In genomic region chr6:44202972-44203750, GRCh38 we compare ENCODE assay signal across 24 cellular contexts. TPM values are rescaled to one million over a fixed set of nuclear protein-coding genes. Genes with fewer than 3 reads are reported as not detected.
DNase-seq lines count a peak whose midpoint lies in the region; ATAC-seq, FAIRE-seq and TF ChIP-seq lines count a peak whose summit lies in the region.
"Had no signal": no experiment of that assay in that cellular context is flagged by ENCODE, and none has a peak within 500 bp of the region (broad histone marks: within the 10 kb centered on the region; RNA-seq: fewer than 3 reads in every experiment).

No MANE protein-coding gene starts in this region.

- no peak overlapping the region for H3K4me3 Mint-ChIP-seq in osteocyte (ENCODE audit: unreplicated experiment)
- H3K4me3 Mint-ChIP-seq in natural killer cell treated with Interleukin-12 subunit alpha and Interleukin-12 subunit beta and Interleukin-15 and Interleukin-18, amount 100 ng/mL, for 72 hours, result no peak overlapping the region
- H3K4me3 Mint-ChIP-seq: CD14-positive monocyte; dendritic cell treated with granulocyte-macrophage colony-stimulating factor and Interleukin-4, amounts not matched to agents 40 ng/mL and 50 ng/mL, for 4 days; naive thymus-derived CD8-positive, alpha-beta T cell; stimulated activated effector memory CD8-positive, alpha-beta T cell treated with anti-CD3 and anti-CD28 coated beads, Interleukin-12 subunit alpha, Interleukin-12 subunit beta, amount 100 ng/mL, for 72 hours; T-helper 1 cell treated with Interleukin-12 subunit alpha and Interleukin-12 subunit beta and Interleukin-4 antibody, amounts not matched to agents 30 μg/mL and 1 μg/mL, for 36 hours had no signal

- WGBS in HepG2 (ENCODE audit: low lambda C conversion rate), result 8% methylated on average over 7 of the region's 11 CpGs
- WGBS in right lobe of liver (ENCODE audit: insufficient coverage, low coverage, low lambda C conversion rate, missing lambda C conversion rate), result 75% methylated on average over 5 of the region's 11 CpGs

- BruUV-seq in HepG2 (replicated peaks; lab: Mats Ljungman, UMichigan), result no TSS peak

- peaks cover 2% of the 10 kb centered on the region for H3K36me3 Mint-ChIP-seq in osteocyte (ENCODE audit: unreplicated experiment)
- no peaks in the 10 kb centered on the region for H3K36me3 Mint-ChIP-seq in natural killer cell treated with Interleukin-12 subunit alpha and Interleukin-12 subunit beta and Interleukin-15 and Interleukin-18, amount 100 ng/mL, for 72 hours
- H3K36me3 Mint-ChIP-seq: CD14-positive monocyte; naive thymus-derived CD8-positive, alpha-beta T cell had no signal

- H3K4me1 ChIP-seq in HepG2 (ENCODE audit: insufficient read depth, low read length) (peaks cover 69% of the 10 kb centered on the region), right lobe of liver (peaks cover 0 to 5% (median 2%) of the 10 kb centered on the region in 4 donors), left ventricle myocardium inferior (peaks cover 33% of the 10 kb centered on the region), vagina (peaks cover 27% of the 10 kb centered on the region)
- H3K4me1 ChIP-seq: lower lobe of right lung had no signal

- CTCF ChIA-PET in HepG2 (lab: Yijun Ruan, JAX; ENCODE audit: low intra/inter-chr PET ratio, low total read pairs), result no interaction called here

- H3K36me3 ChIP-seq in HepG2 (replicated peaks in 1 of 2; ENCODE audit: control insufficient read depth in 1 of 2, insufficient read depth in 2 of 2, low read length in 2 of 2), result no peaks in the 10 kb centered on the region
- no peaks in the 10 kb centered on the region for H3K36me3 ChIP-seq in right lobe of liver
- H3K36me3 ChIP-seq in left ventricle myocardium inferior, result no peaks in the 10 kb centered on the region
- no peaks in the 10 kb centered on the region for H3K36me3 ChIP-seq in vagina
- H3K36me3 ChIP-seq: esophagus muscularis mucosa, lower lobe of right lung had no signal

- no peak for TF ChIP-seq RAD21 in HepG2 (CRISPR knock-in tag; IDR thresholded peaks at IDR 0.05)

- H3K9me3 Mint-ChIP-seq in osteocyte (ENCODE audit: unreplicated experiment), result no peaks in the 10 kb centered on the region
- H3K9me3 Mint-ChIP-seq in natural killer cell treated with Interleukin-12 subunit alpha and Interleukin-12 subunit beta and Interleukin-15 and Interleukin-18, amount 100 ng/mL, for 72 hours, result no peaks in the 10 kb centered on the region
- H3K9me3 Mint-ChIP-seq: CD14-positive monocyte; dendritic cell treated with granulocyte-macrophage colony-stimulating factor and Interleukin-4, amounts not matched to agents 40 ng/mL and 50 ng/mL, for 4 days; naive thymus-derived CD8-positive, alpha-beta T cell; stimulated activated effector memory CD8-positive, alpha-beta T cell treated with anti-CD3 and anti-CD28 coated beads, Interleukin-12 subunit alpha, Interleukin-12 subunit beta, amount 100 ng/mL, for 72 hours; T-helper 1 cell treated with Interleukin-12 subunit alpha and Interleukin-12 subunit beta and Interleukin-4 antibody, amounts not matched to agents 30 μg/mL and 1 μg/mL, for 36 hours had no signal

- H3K27ac Mint-ChIP-seq in osteocyte (ENCODE audit: unreplicated experiment), result peak overlapping the region; percentile 44
- no peak overlapping the region for H3K27ac Mint-ChIP-seq in natural killer cell treated with Interleukin-12 subunit alpha and Interleukin-12 subunit beta and Interleukin-15 and Interleukin-18, amount 100 ng/mL, for 72 hours
- H3K27ac Mint-ChIP-seq: CD14-positive monocyte; dendritic cell treated with granulocyte-macrophage colony-stimulating factor and Interleukin-4, amounts not matched to agents 40 ng/mL and 50 ng/mL, for 4 days; stimulated activated effector memory CD8-positive, alpha-beta T cell treated with anti-CD3 and anti-CD28 coated beads, Interleukin-12 subunit alpha, Interleukin-12 subunit beta, amount 100 ng/mL, for 72 hours; T-helper 1 cell treated with Interleukin-12 subunit alpha and Interleukin-12 subunit beta and Interleukin-4 antibody, amounts not matched to agents 30 μg/mL and 1 μg/mL, for 36 hours had no signal

- TF ChIP-seq EP300 in HepG2 (IDR thresholded peaks at IDR 0.05; ENCODE audit: low read depth in 2 of 2, low read length in 2 of 2) (no peak), HepG2 (CRISPR knock-in tag; IDR thresholded peaks at IDR 0.05; ENCODE audit: borderline replicate concordance) (no peak)

- no peaks in the 10 kb centered on the region for H3K27me3 Mint-ChIP-seq in osteocyte (ENCODE audit: unreplicated experiment)
- peaks cover 6 to 7% of the 10 kb centered on the region in 2 donors for H3K27me3 Mint-ChIP-seq in natural killer cell treated with Interleukin-12 subunit alpha and Interleukin-12 subunit beta and Interleukin-15 and Interleukin-18, amount 100 ng/mL, for 72 hours
- H3K27me3 Mint-ChIP-seq: dendritic cell treated with granulocyte-macrophage colony-stimulating factor and Interleukin-4, amounts not matched to agents 40 ng/mL and 50 ng/mL, for 4 days had no signal

- DNase-seq in HepG2 (ENCODE audit: low spot score) (no peak), right lobe of liver (no peak), left ventricle myocardium inferior (no peak), osteocyte (ENCODE audit: extremely low spot score, unreplicated experiment) (no peak), vagina (ENCODE audit: extremely low spot score in 2 of 2) (no peak), NCI-H187 treated with DMSO at 0.1 percent for 48 hours (lab: John Stamatoyannopoulos, UW) (no peak), dedifferentiated amniotic fluid mesenchymal stem cell (ENCODE audit: extremely low spot score) (no peak)
- DNase-seq in natural killer cell treated with Interleukin-12 subunit alpha and Interleukin-12 subunit beta and Interleukin-15 and Interleukin-18, amount 100 ng/mL, for 72 hours (ENCODE audit: low spot score), result no peak
- DNase-seq: activated CD4-positive, CD25-positive, alpha-beta regulatory T cell; activated gamma-delta T cell treated with Interleukin-2 at 50 U/mL for 16 hours; GM23248; lower lobe of right lung; naive thymus-derived CD8-positive, alpha-beta T cell; NCI-H2107 had no signal

- H3K27me3 ChIP-seq in HepG2 (ENCODE audit: control insufficient read depth in 1 of 2, insufficient read depth in 2 of 2, low read length in 2 of 2) (no peaks in the 10 kb centered on the region; a peak in 2 of 5 replicates), right lobe of liver (no peaks in the 10 kb centered on the region), left ventricle myocardium inferior (ENCODE audit: low read depth) (no peaks in the 10 kb centered on the region), vagina (no peaks in the 10 kb centered on the region)
- H3K27me3 ChIP-seq: esophagus muscularis mucosa had no signal

- H3K27ac ChIP-seq in HepG2 (ENCODE audit: extremely low read length, insufficient read depth, low read length), result no peak overlapping the region
- H3K27ac ChIP-seq in right lobe of liver, result no peak overlapping the region
- peak overlapping the region; percentile 77 for H3K27ac ChIP-seq in left ventricle myocardium inferior (replicated peaks)
- H3K27ac ChIP-seq in vagina, result peak overlapping the region; percentile 77
- H3K27ac ChIP-seq: A549, GM23248, lower lobe of right lung had no signal

- peaks cover 15% of the 10 kb centered on the region for H3K4me1 Mint-ChIP-seq in osteocyte (ENCODE audit: unreplicated experiment)
- H3K4me1 Mint-ChIP-seq in natural killer cell treated with Interleukin-12 subunit alpha and Interleukin-12 subunit beta and Interleukin-15 and Interleukin-18, amount 100 ng/mL, for 72 hours (ENCODE audit: low read depth in 2 of 2), result no peaks in the 10 kb centered on the region
- H3K4me1 Mint-ChIP-seq: CD14-positive monocyte; naive thymus-derived CD8-positive, alpha-beta T cell; stimulated activated effector memory CD8-positive, alpha-beta T cell treated with anti-CD3 and anti-CD28 coated beads, Interleukin-12 subunit alpha, Interleukin-12 subunit beta, amount 100 ng/mL, for 72 hours had no signal

- TF ChIP-seq POLR2A in HepG2 (IDR thresholded peaks at IDR 0.05; ENCODE audit: insufficient read depth in 1 of 2, low read depth in 2 of 2, low read length in 2 of 2) (no peak), right lobe of liver (IDR thresholded peaks at IDR 0.05) (no peak), vagina (IDR thresholded peaks at IDR 0.05) (no peak)

- POLR2A ChIA-PET in HepG2 (lab: Yijun Ruan, JAX), result interaction anchor here (1.3 to 2.3 kb wide), 3 partner anchors 8 to 44 kb away, joined by 3 to 15 read pairs (median 5); partner anchors contain the start of gene HSP90AB1

- ATAC-seq in HepG2 (peak; percentile 66), right lobe of liver (no peak)
- no peak for ATAC-seq in natural killer cell treated with Interleukin-12 subunit alpha and Interleukin-12 subunit beta and Interleukin-15 and Interleukin-18, amount 100 ng/mL, for 72 hours
- ATAC-seq: A549; lower lobe of right lung; naive thymus-derived CD8-positive, alpha-beta T cell; stimulated activated effector memory CD8-positive, alpha-beta T cell treated with anti-CD3 and anti-CD28 coated beads, Interleukin-12 subunit alpha, Interleukin-12 subunit beta, amount 100 ng/mL, for 72 hours had no signal

- peak overlapping the region; percentile 74 for H2AFZ ChIP-seq in HepG2 (ENCODE audit: low read length)
- H2AFZ ChIP-seq: GM23248 had no signal

- FAIRE-seq in HepG2 (lab: Jason Lieb, UNC), result peak; percentile 49
- FAIRE-seq: A549, astrocyte, RCC 7860 had no signal

- no peaks in the 10 kb centered on the region for H3K79me2 ChIP-seq in HepG2 (ENCODE audit: insufficient read depth, low read length)

- peak overlapping the region; percentile 80 for H3K4me2 ChIP-seq in HepG2 (ENCODE audit: low read depth, low read length)

- in situ Hi-C loops in HepG2 (cut with HindIII; ENCODE audit: extremely low pct_ligation_motif_present, low pct_unique_long_range_greater_than_20kb), result no loop called here

- intact Hi-C loops in HepG2 (cut with micrococcal nuclease; ENCODE audit: unreplicated experiment) (no loop called here), right lobe of liver (cut with DNase I) (no loop called here), left ventricle myocardium inferior (cut with micrococcal nuclease) (no loop called here), vagina (cut with DNase I) (no loop called here)

- H3K9me3 ChIP-seq in HepG2 (ENCODE audit: low read length) (no peaks in the 10 kb centered on the region), right lobe of liver (no peaks in the 10 kb centered on the region), left ventricle myocardium inferior (replicated peaks) (no peaks in the 10 kb centered on the region), vagina (no peaks in the 10 kb centered on the region)
- H3K9me3 ChIP-seq: A549, esophagus muscularis mucosa, lower lobe of right lung had no signal

- H4K20me1 ChIP-seq in HepG2 (ENCODE audit: insufficient read depth, low read length), result no peaks in the 10 kb centered on the region

- no peak for TF ChIP-seq CTCF in HepG2 (CRISPR knock-in tag; IDR thresholded peaks at IDR 0.05)
- no peak for TF ChIP-seq CTCF in right lobe of liver (IDR thresholded peaks at IDR 0.05)
- TF ChIP-seq CTCF in left ventricle myocardium inferior (IDR thresholded peaks at IDR 0.05; ENCODE audit: borderline replicate concordance), result no peak
- no peak for TF ChIP-seq CTCF in osteocyte (IDR thresholded peaks at IDR 0.05)
- no peak for TF ChIP-seq CTCF in vagina (IDR thresholded peaks at IDR 0.05)

- H3K4me3 ChIP-seq in HepG2 (replicated peaks in 1 of 3; ENCODE audit: insufficient read depth in 1 of 3, low read depth in 2 of 3, low read length in 3 of 3), result peak overlapping the region in 2 of 3 experiments; percentile 25 to 35; a peak in 2 of 6 replicates
- no peak overlapping the region for H3K4me3 ChIP-seq in right lobe of liver
- H3K4me3 ChIP-seq in left ventricle myocardium inferior, result no peak overlapping the region
- H3K4me3 ChIP-seq in vagina, result no peak overlapping the region
- H3K4me3 ChIP-seq: A549, esophagus muscularis mucosa, GM23248, lower lobe of right lung had no signal

- H3K9ac ChIP-seq in HepG2 (ENCODE audit: insufficient read depth, low read depth, low read length), result peak overlapping the region; percentile 20; the same call in 1 of the 2 replicates
- H3K9ac ChIP-seq: GM23248 had no signal

RNA-seq across cellular contexts. Expression of gene MYMX, which starts 13.6 kb away (rescaled TPM):
- total RNA-seq in HepG2 (2016; rRNA removed; fragmentation: Illumina TruSeq; extraction: Trizol) (not detected in 2 replicates), right lobe of liver (not detected), left ventricle myocardium inferior (0.36 TPM), osteocyte (not detected in 2 replicates), vagina (not detected)
- total RNA-seq in HepG2 (2016; cell fraction: cytosol; rRNA removed; fragmentation: Illumina TruSeq; extraction: Trizol; ENCODE audit: low read depth), result not detected in 2 replicates
- not detected in 2 replicates for total RNA-seq in HepG2 (2016; cell fraction: insoluble cytoplasmic fraction; rRNA removed; fragmentation: Illumina TruSeq; extraction: Trizol)
- not detected in 2 replicates for total RNA-seq in HepG2 (2016; cell fraction: membrane; rRNA removed; fragmentation: Illumina TruSeq; extraction: Trizol)
- not detected in 2 replicates for total RNA-seq in HepG2 (2016; cell fraction: nucleus; rRNA removed; fragmentation: Illumina TruSeq; extraction: Trizol)
- 0.14 TPM in 1 of 2 replicates, not detected in the other for polyA plus RNA-seq in HepG2 (2011; rRNA removed)
- 0.09 TPM in 1 of 2 replicates, not detected in the other for polyA plus RNA-seq in HepG2 (2011; cell fraction: cytosol; rRNA removed)
- 0.24 TPM in 1 of 2 replicates, not detected in the other for polyA plus RNA-seq in HepG2 (2011; cell fraction: nucleus; rRNA removed)
- polyA plus RNA-seq in HepG2 (2012), result not detected in 2 replicates
- not detected in 2 replicates for polyA plus RNA-seq in HepG2 (2016; cell fraction: cytosol; fragmentation: Illumina TruSeq; extraction: Trizol; ENCODE audit: low read depth)
- polyA plus RNA-seq in HepG2 (2016; cell fraction: insoluble cytoplasmic fraction; fragmentation: Illumina TruSeq; extraction: Trizol; ENCODE audit: low read depth), result not detected in 2 replicates
- not detected in 2 replicates for polyA plus RNA-seq in HepG2 (2016; cell fraction: membrane; fragmentation: Illumina TruSeq; extraction: Trizol; ENCODE audit: low read depth)
- not detected in 2 replicates for polyA plus RNA-seq in HepG2 (2016; cell fraction: nucleus; fragmentation: Illumina TruSeq; extraction: Trizol; ENCODE audit: insufficient read depth, low read depth)
- polyA minus RNA-seq in HepG2 (2011; rRNA and poly(A)+ RNA removed; ENCODE audit: low replicate concordance), result not detected in 2 replicates
- not detected in 2 replicates for polyA minus RNA-seq in HepG2 (2011; cell fraction: cytosol; rRNA and poly(A)+ RNA removed)
- polyA minus RNA-seq in HepG2 (2011; cell fraction: nucleus; rRNA and poly(A)+ RNA removed), result not detected in 2 replicates
- total RNA-seq in natural killer cell treated with Interleukin-12 subunit alpha and Interleukin-12 subunit beta and Interleukin-15 and Interleukin-18, amount 100 ng/mL, for 72 hours, result not detected
- total RNA-seq: astrocyte; Daoy; esophagus muscularis mucosa; GM23248; lower lobe of right lung; naive thymus-derived CD8-positive, alpha-beta T cell; ureter had no signal
- polyA plus RNA-seq: A549; CD14-positive monocyte; GM23248; naive thymus-derived CD8-positive, alpha-beta T cell had no signal

RNA-seq across cellular contexts. Expression of gene SLC29A1, which starts 20.2 kb away (rescaled TPM):
- 23.1 and 43.2 TPM in 2 replicates for total RNA-seq in HepG2 (2016; rRNA removed; fragmentation: Illumina TruSeq; extraction: Trizol)
- total RNA-seq in HepG2 (2016; cell fraction: cytosol; rRNA removed; fragmentation: Illumina TruSeq; extraction: Trizol; ENCODE audit: low read depth), result 19.7 and 24.6 TPM in 2 replicates
- total RNA-seq in HepG2 (2016; cell fraction: insoluble cytoplasmic fraction; rRNA removed; fragmentation: Illumina TruSeq; extraction: Trizol), result 22.9 and 41.9 TPM in 2 replicates
- total RNA-seq in HepG2 (2016; cell fraction: membrane; rRNA removed; fragmentation: Illumina TruSeq; extraction: Trizol), result 37.5 and 40.9 TPM in 2 replicates
- 42.6 and 53.1 TPM in 2 replicates for total RNA-seq in HepG2 (2016; cell fraction: nucleus; rRNA removed; fragmentation: Illumina TruSeq; extraction: Trizol)
- polyA plus RNA-seq in HepG2 (2011; rRNA removed), result 95.5 and 106 TPM in 2 replicates
- 92.8 and 113 TPM in 2 replicates for polyA plus RNA-seq in HepG2 (2011; cell fraction: cytosol; rRNA removed)
- polyA plus RNA-seq in HepG2 (2011; cell fraction: nucleus; rRNA removed), result 132 and 138 TPM in 2 replicates
- 38.8 and 43.9 TPM in 2 replicates for polyA plus RNA-seq in HepG2 (2012)
- 32.1 and 36.6 TPM in 2 replicates for polyA plus RNA-seq in HepG2 (2016; cell fraction: cytosol; fragmentation: Illumina TruSeq; extraction: Trizol; ENCODE audit: low read depth)
- 35.2 and 35.6 TPM in 2 replicates for polyA plus RNA-seq in HepG2 (2016; cell fraction: insoluble cytoplasmic fraction; fragmentation: Illumina TruSeq; extraction: Trizol; ENCODE audit: low read depth)
- polyA plus RNA-seq in HepG2 (2016; cell fraction: membrane; fragmentation: Illumina TruSeq; extraction: Trizol; ENCODE audit: low read depth), result 48.6 and 49.6 TPM in 2 replicates
- 82.7 and 90.9 TPM in 2 replicates for polyA plus RNA-seq in HepG2 (2016; cell fraction: nucleus; fragmentation: Illumina TruSeq; extraction: Trizol; ENCODE audit: insufficient read depth, low read depth)
- polyA minus RNA-seq in HepG2 (2011; rRNA and poly(A)+ RNA removed; ENCODE audit: low replicate concordance), result 236 and 248 TPM in 2 replicates
- polyA minus RNA-seq in HepG2 (2011; cell fraction: cytosol; rRNA and poly(A)+ RNA removed), result 35.4 and 40.0 TPM in 2 replicates
- 37.0 and 39.3 TPM in 2 replicates for polyA minus RNA-seq in HepG2 (2011; cell fraction: nucleus; rRNA and poly(A)+ RNA removed)
- 10 to 100 TPM; 27.4 to 51.3 (median 31.4) TPM for total RNA-seq in right lobe of liver
- 154 TPM for total RNA-seq in left ventricle myocardium inferior
- total RNA-seq in osteocyte, result 130 and 135 TPM in 2 replicates
- total RNA-seq in vagina, result 51.1 TPM
- 10 to 100 TPM; 25.1 to 95.6 TPM for total RNA-seq in natural killer cell treated with Interleukin-12 subunit alpha and Interleukin-12 subunit beta and Interleukin-15 and Interleukin-18, amount 100 ng/mL, for 72 hours

RNA-seq across cellular contexts. Expression of gene HSP90AB1, which starts 43.7 kb away (rescaled TPM):
- total RNA-seq in HepG2 (2016; rRNA removed; fragmentation: Illumina TruSeq; extraction: Trizol) (1,472 and 2,212 TPM in 2 replicates), right lobe of liver (100 to 1,000 TPM; 183 to 566 (median 345) TPM), left ventricle myocardium inferior (786 TPM), osteocyte (509 and 527 TPM in 2 replicates), vagina (463 TPM)
- 123 and 155 TPM in 2 replicates for total RNA-seq in HepG2 (2016; cell fraction: cytosol; rRNA removed; fragmentation: Illumina TruSeq; extraction: Trizol; ENCODE audit: low read depth)
- 1,508 and 1,964 TPM in 2 replicates for total RNA-seq in HepG2 (2016; cell fraction: insoluble cytoplasmic fraction; rRNA removed; fragmentation: Illumina TruSeq; extraction: Trizol)
- 383 and 490 TPM in 2 replicates for total RNA-seq in HepG2 (2016; cell fraction: membrane; rRNA removed; fragmentation: Illumina TruSeq; extraction: Trizol)
- total RNA-seq in HepG2 (2016; cell fraction: nucleus; rRNA removed; fragmentation: Illumina TruSeq; extraction: Trizol), result 1,014 and 1,081 TPM in 2 replicates
- polyA plus RNA-seq in HepG2 (2011; rRNA removed), result 1,076 and 1,325 TPM in 2 replicates
- polyA plus RNA-seq in HepG2 (2011; cell fraction: cytosol; rRNA removed), result 1,072 and 1,224 TPM in 2 replicates
- 279 and 406 TPM in 2 replicates for polyA plus RNA-seq in HepG2 (2011; cell fraction: nucleus; rRNA removed)
- polyA plus RNA-seq in HepG2 (2012), result 1,683 and 1,883 TPM in 2 replicates
- polyA plus RNA-seq in HepG2 (2016; cell fraction: cytosol; fragmentation: Illumina TruSeq; extraction: Trizol; ENCODE audit: low read depth), result 155 and 188 TPM in 2 replicates
- 2,023 and 2,380 TPM in 2 replicates for polyA plus RNA-seq in HepG2 (2016; cell fraction: insoluble cytoplasmic fraction; fragmentation: Illumina TruSeq; extraction: Trizol; ENCODE audit: low read depth)
- 336 and 456 TPM in 2 replicates for polyA plus RNA-seq in HepG2 (2016; cell fraction: membrane; fragmentation: Illumina TruSeq; extraction: Trizol; ENCODE audit: low read depth)
- 1,245 and 1,272 TPM in 2 replicates for polyA plus RNA-seq in HepG2 (2016; cell fraction: nucleus; fragmentation: Illumina TruSeq; extraction: Trizol; ENCODE audit: insufficient read depth, low read depth)
- polyA minus RNA-seq in HepG2 (2011; rRNA and poly(A)+ RNA removed; ENCODE audit: low replicate concordance), result 1,001 and 1,123 TPM in 2 replicates
- polyA minus RNA-seq in HepG2 (2011; cell fraction: cytosol; rRNA and poly(A)+ RNA removed), result 1,091 and 1,101 TPM in 2 replicates
- 271 and 440 TPM in 2 replicates for polyA minus RNA-seq in HepG2 (2011; cell fraction: nucleus; rRNA and poly(A)+ RNA removed)
- total RNA-seq in natural killer cell treated with Interleukin-12 subunit alpha and Interleukin-12 subunit beta and Interleukin-15 and Interleukin-18, amount 100 ng/mL, for 72 hours, result 1,000 to 10,000 TPM; 1,035 to 1,696 TPM

RNA-seq across cellular contexts. Expression of gene CAPN11, which starts 44.5 kb away (rescaled TPM):
- total RNA-seq in HepG2 (2016; rRNA removed; fragmentation: Illumina TruSeq; extraction: Trizol), result 0.07 TPM in 1 of 2 replicates, not detected in the other
- total RNA-seq in HepG2 (2016; cell fraction: cytosol; rRNA removed; fragmentation: Illumina TruSeq; extraction: Trizol; ENCODE audit: low read depth), result not detected in 2 replicates
- not detected in 2 replicates for total RNA-seq in HepG2 (2016; cell fraction: insoluble cytoplasmic fraction; rRNA removed; fragmentation: Illumina TruSeq; extraction: Trizol)
- not detected in 2 replicates for total RNA-seq in HepG2 (2016; cell fraction: membrane; rRNA removed; fragmentation: Illumina TruSeq; extraction: Trizol)
- not detected in 2 replicates for total RNA-seq in HepG2 (2016; cell fraction: nucleus; rRNA removed; fragmentation: Illumina TruSeq; extraction: Trizol)
- polyA plus RNA-seq in HepG2 (2011; rRNA removed), result 0.11 and 0.13 TPM in 2 replicates
- polyA plus RNA-seq in HepG2 (2011; cell fraction: cytosol; rRNA removed), result 0.03 and 0.05 TPM in 2 replicates
- 0.71 and 0.74 TPM in 2 replicates for polyA plus RNA-seq in HepG2 (2011; cell fraction: nucleus; rRNA removed)
- 0.07 and 0.09 TPM in 2 replicates for polyA plus RNA-seq in HepG2 (2012)
- not detected in 2 replicates for polyA plus RNA-seq in HepG2 (2016; cell fraction: cytosol; fragmentation: Illumina TruSeq; extraction: Trizol; ENCODE audit: low read depth)
- not detected in 2 replicates for polyA plus RNA-seq in HepG2 (2016; cell fraction: insoluble cytoplasmic fraction; fragmentation: Illumina TruSeq; extraction: Trizol; ENCODE audit: low read depth)
- not detected in 2 replicates for polyA plus RNA-seq in HepG2 (2016; cell fraction: membrane; fragmentation: Illumina TruSeq; extraction: Trizol; ENCODE audit: low read depth)
- polyA plus RNA-seq in HepG2 (2016; cell fraction: nucleus; fragmentation: Illumina TruSeq; extraction: Trizol; ENCODE audit: insufficient read depth, low read depth), result not detected in 2 replicates
- polyA minus RNA-seq in HepG2 (2011; rRNA and poly(A)+ RNA removed; ENCODE audit: low replicate concordance), result 0.07 TPM in 1 of 2 replicates, not detected in the other
- polyA minus RNA-seq in HepG2 (2011; cell fraction: cytosol; rRNA and poly(A)+ RNA removed), result not detected in 2 replicates
- polyA minus RNA-seq in HepG2 (2011; cell fraction: nucleus; rRNA and poly(A)+ RNA removed), result 0.37 TPM in 1 of 2 replicates, not detected in the other
- under 1 TPM in 2 of 6 experiments, not detected in 4; 0.22 to 0.31 TPM for total RNA-seq in right lobe of liver
- 0.25 TPM for total RNA-seq in left ventricle myocardium inferior
- not detected in 2 replicates for total RNA-seq in osteocyte
- total RNA-seq in vagina, result 2.0 TPM
- not detected for total RNA-seq in natural killer cell treated with Interleukin-12 subunit alpha and Interleukin-12 subunit beta and Interleukin-15 and Interleukin-18, amount 100 ng/mL, for 72 hours
- total RNA-seq: astrocyte; Daoy; GM23248; naive thymus-derived CD8-positive, alpha-beta T cell had no signal
- polyA plus RNA-seq: CD14-positive monocyte; GM23248; naive thymus-derived CD8-positive, alpha-beta T cell had no signal

RNA-seq across cellular contexts. Expression of gene SLC35B2, which starts 54.2 kb away (rescaled TPM):
- total RNA-seq in HepG2 (2016; rRNA removed; fragmentation: Illumina TruSeq; extraction: Trizol), result 34.9 and 61.1 TPM in 2 replicates
- 21.2 and 24.1 TPM in 2 replicates for total RNA-seq in HepG2 (2016; cell fraction: cytosol; rRNA removed; fragmentation: Illumina TruSeq; extraction: Trizol; ENCODE audit: low read depth)
- total RNA-seq in HepG2 (2016; cell fraction: insoluble cytoplasmic fraction; rRNA removed; fragmentation: Illumina TruSeq; extraction: Trizol), result 35.1 and 62.8 TPM in 2 replicates
- total RNA-seq in HepG2 (2016; cell fraction: membrane; rRNA removed; fragmentation: Illumina TruSeq; extraction: Trizol), result 44.9 and 53.8 TPM in 2 replicates
- total RNA-seq in HepG2 (2016; cell fraction: nucleus; rRNA removed; fragmentation: Illumina TruSeq; extraction: Trizol), result 56.1 and 63.9 TPM in 2 replicates
- polyA plus RNA-seq in HepG2 (2011; rRNA removed), result 148 and 168 TPM in 2 replicates
- 139 and 176 TPM in 2 replicates for polyA plus RNA-seq in HepG2 (2011; cell fraction: cytosol; rRNA removed)
- polyA plus RNA-seq in HepG2 (2011; cell fraction: nucleus; rRNA removed), result 99.4 and 112 TPM in 2 replicates
- 54.8 and 61.1 TPM in 2 replicates for polyA plus RNA-seq in HepG2 (2012)
- 26.8 and 34.1 TPM in 2 replicates for polyA plus RNA-seq in HepG2 (2016; cell fraction: cytosol; fragmentation: Illumina TruSeq; extraction: Trizol; ENCODE audit: low read depth)
- 41.4 and 43.9 TPM in 2 replicates for polyA plus RNA-seq in HepG2 (2016; cell fraction: insoluble cytoplasmic fraction; fragmentation: Illumina TruSeq; extraction: Trizol; ENCODE audit: low read depth)
- 45.2 and 53.5 TPM in 2 replicates for polyA plus RNA-seq in HepG2 (2016; cell fraction: membrane; fragmentation: Illumina TruSeq; extraction: Trizol; ENCODE audit: low read depth)
- polyA plus RNA-seq in HepG2 (2016; cell fraction: nucleus; fragmentation: Illumina TruSeq; extraction: Trizol; ENCODE audit: insufficient read depth, low read depth), result 95.9 and 97.5 TPM in 2 replicates
- 148 and 221 TPM in 2 replicates for polyA minus RNA-seq in HepG2 (2011; rRNA and poly(A)+ RNA removed; ENCODE audit: low replicate concordance)
- polyA minus RNA-seq in HepG2 (2011; cell fraction: cytosol; rRNA and poly(A)+ RNA removed), result 47.0 and 47.4 TPM in 2 replicates
- 26.1 and 26.9 TPM in 2 replicates for polyA minus RNA-seq in HepG2 (2011; cell fraction: nucleus; rRNA and poly(A)+ RNA removed)
- 10 to 100 TPM; 15.1 to 29.0 (median 20.9) TPM for total RNA-seq in right lobe of liver
- 20.2 TPM for total RNA-seq in left ventricle myocardium inferior
- total RNA-seq in osteocyte, result 77.0 and 88.4 TPM in 2 replicates
- 19.6 TPM for total RNA-seq in vagina
- 10 to 100 TPM; 34.6 to 39.4 TPM for total RNA-seq in natural killer cell treated with Interleukin-12 subunit alpha and Interleukin-12 subunit beta and Interleukin-15 and Interleukin-18, amount 100 ng/mL, for 72 hours

Comparison
In these comparisons a context has a peak if more than half of its experiments do, and no peak if none do; other contexts are left out.
1. H3K4me3 ChIP-seq: peak in HepG2 (2 of 3); none in right lobe of liver (0 of 3), left ventricle myocardium inferior (single experiment) and vagina (0 of 2).
2. H3K27ac ChIP-seq: peak in left ventricle myocardium inferior (single experiment) and vagina (single experiment); none in HepG2 (single experiment) and right lobe of liver (0 of 3).